In the genomic region with DNA sequence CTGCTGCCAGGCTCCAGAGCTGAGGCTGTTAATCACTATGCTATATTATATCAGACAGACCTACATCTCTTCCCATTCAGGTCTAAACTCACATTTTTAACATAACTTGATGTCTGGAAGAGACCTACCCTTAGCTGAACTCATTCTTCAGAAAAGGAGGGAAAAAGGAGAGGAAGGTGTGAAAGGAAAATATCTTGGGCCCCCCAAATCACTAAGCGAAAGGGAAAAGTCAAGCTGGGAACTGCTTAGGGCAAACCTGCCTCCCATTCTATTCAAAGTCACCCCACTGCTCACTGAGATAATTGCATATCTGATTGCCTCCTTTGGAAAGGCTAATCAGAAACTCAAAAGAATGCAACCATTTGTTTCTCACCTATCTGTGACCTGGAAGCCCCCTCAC, we compare ENCODE assay signal across 35 cellular contexts.
DNase-seq lines count a peak whose midpoint lies in the region; ATAC-seq, FAIRE-seq and TF ChIP-seq lines count a peak whose summit lies in the region.
"Had no signal": no experiment of that assay in that cellular context is flagged by ENCODE, and none has a peak within 500 bp of the region (broad histone marks: within the 10 kb centered on the region; RNA-seq: fewer than 3 reads in every experiment).

No MANE protein-coding gene starts in this region.

- H3K36me3 Mint-ChIP-seq in GM23338 (ENCODE audit: low read depth) = peaks cover 25% of the 10 kb centered on the region
- H3K36me3 Mint-ChIP-seq: CD14-positive monocyte; CD4-positive, alpha-beta memory T cell; CD4-positive, CD25-positive, alpha-beta regulatory T cell; CD8-positive, alpha-beta memory T cell; CD8-positive, alpha-beta T cell had no signal

- H3K79me2 ChIP-seq in GM23338 (replicated peaks; ENCODE audit: insufficient read depth) (no peaks in the 10 kb centered on the region), H1 (ENCODE audit: control insufficient read depth in 1 of 2, insufficient read depth in 2 of 2, low read length in 2 of 2) (no peaks in the 10 kb centered on the region), mesendoderm (ENCODE audit: control insufficient read depth, insufficient read depth, low read length) (no peaks in the 10 kb centered on the region)

- H3K79me1 ChIP-seq in H1 (ENCODE audit: low read depth, low read length) (no peaks in the 10 kb centered on the region), mesendoderm (ENCODE audit: low read length) (no peaks in the 10 kb centered on the region)

- H2AFZ ChIP-seq in GM23338 = no peak overlapping the region
- H2AFZ ChIP-seq in H1 (ENCODE audit: low read length) = no peak overlapping the region

- no peak for TF ChIP-seq RAD21 in H1 (IDR thresholded peaks at IDR 0.05 in 1 of 2, conservative IDR thresholded peaks at IDR 0.05 in 1 of 2; ENCODE audit: low read depth in 2 of 2, low read length in 2 of 2)

- H2AK5ac ChIP-seq in H1 (ENCODE audit: low read depth, low read length) (no peak overlapping the region), mesendoderm (ENCODE audit: low read length) (no peak overlapping the region)

- no peaks in the 10 kb centered on the region for H3K27me3 Mint-ChIP-seq in GM23338 (ENCODE audit: insufficient read depth, low read depth, poor library complexity)
- H3K27me3 Mint-ChIP-seq: CD4-positive, alpha-beta T cell; CD4-positive, CD25-positive, alpha-beta regulatory T cell; CD8-positive, alpha-beta memory T cell had no signal

- H2BK120ac ChIP-seq in H1 (replicated peaks; ENCODE audit: low read depth, low read length) = no peak overlapping the region
- H2BK120ac ChIP-seq in mesendoderm (ENCODE audit: low read depth, low read length) = no peak overlapping the region

- ATAC-seq in GM23338 = no peak
- ATAC-seq: A549; CD8-positive, alpha-beta T cell had no signal

- H3K4me3 ChIP-seq in GM23338 = no peak overlapping the region
- H3K4me3 ChIP-seq in H1 (ENCODE audit: extremely low read depth in 1 of 4, insufficient read depth in 2 of 4, low read depth in 3 of 4, low read length in 4 of 4) = no peak overlapping the region
- no peak overlapping the region for H3K4me3 ChIP-seq in mesendoderm (ENCODE audit: low read length)
- H3K4me3 ChIP-seq: A549; BLaER1; BLaER1 treated with 17β-estradiol and CSF1 and Interleukin-3, amounts not matched to agents 10 nM and 100 nM had no signal

- H3K9me2 ChIP-seq in GM23338 (ENCODE audit: insufficient read depth) = peaks cover 10% of the 10 kb centered on the region; the same call in 1 of the 2 replicates

- H2BK20ac ChIP-seq in H1 (ENCODE audit: low read length) = no peak overlapping the region

- H3K27ac Mint-ChIP-seq in GM23338 = no peak overlapping the region
- H3K27ac Mint-ChIP-seq: B cell; CD14-positive monocyte; CD4-positive, alpha-beta memory T cell; CD4-positive, alpha-beta T cell; CD4-positive, CD25-positive, alpha-beta regulatory T cell; CD8-positive, alpha-beta T cell had no signal

- H3K4ac ChIP-seq in H1 (replicated peaks; ENCODE audit: insufficient read length, low read depth, low read length) (no peak overlapping the region), mesendoderm (ENCODE audit: low read depth, low read length) (no peak overlapping the region)

- 73% methylated on average over 1 of the region's 1 CpG; no CpG with 5 or more reads in 1 of the 2 experiments for WGBS in H1 (ENCODE audit: extremely low coverage in 1 of 2, insufficient coverage in 1 of 2, insufficient read length in 1 of 2, insufficient replicate concordance in 2 of 2, low coverage in 1 of 2, low lambda C conversion rate in 2 of 2, missing lambda C conversion rate in 1 of 2), 2 experiments
- no CpG with 5 or more reads among the region's 1 CpG for WGBS in mesendoderm (ENCODE audit: extremely low coverage, insufficient coverage, low lambda C conversion rate)

- peaks cover 13% of the 10 kb centered on the region for H3K9me3 Mint-ChIP-seq in GM23338

- FAIRE-seq in H1 (lab: Jason Lieb, UNC) = no peak
- FAIRE-seq: A204.1, A549, D721Med had no signal

- H2BK15ac ChIP-seq in H1 (ENCODE audit: low read length) (no peak overlapping the region), mesendoderm (replicated peaks; ENCODE audit: low read depth) (no peak overlapping the region)

- H3K18ac ChIP-seq in H1 (ENCODE audit: extremely low read depth, low read length) = no peak overlapping the region
- H3K18ac ChIP-seq in mesendoderm (ENCODE audit: low read length) = no peak overlapping the region

- H3K27me3 ChIP-seq in GM23338 (ENCODE audit: insufficient read depth) (no peaks in the 10 kb centered on the region), H1 (replicated peaks in 1 of 4; ENCODE audit: control insufficient read depth in 3 of 4, extremely low read depth in 1 of 4, insufficient read depth in 3 of 4, low read length in 3 of 4) (no peaks in the 10 kb centered on the region), mesendoderm (ENCODE audit: insufficient read depth, low read length, poor library complexity) (no peaks in the 10 kb centered on the region)
- H3K27me3 ChIP-seq: BE2C; BLaER1; BLaER1 treated with 17β-estradiol and CSF1 and Interleukin-3, amounts not matched to agents 10 nM and 100 nM had no signal

- CTCF ChIA-PET in H1 (lab: Charles Lee; ENCODE audit: partially characterized antibody) = interaction anchor here (0.8 to 23.5 kb wide), 5 partner anchors 10 to 455 kb away, joined by 3 to 279 read pairs (median 4); no protein-coding TSS in a partner anchor

- H3K23ac ChIP-seq in H1 (ENCODE audit: insufficient read length) = no peak overlapping the region
- H3K23ac ChIP-seq in mesendoderm (ENCODE audit: low read length) = no peak overlapping the region

- H3K9me3 ChIP-seq in H1 (ENCODE audit: insufficient read depth in 2 of 2, low read depth in 1 of 2, low read length in 1 of 2) = 0 out of 4 replicates have a peak, but pooled peaks cover 0 to 2% of the 10 kb centered on the region in 2 experiments
- H3K9me3 ChIP-seq: A549, BE2C, Caco-2 had no signal

- H3K4me3 Mint-ChIP-seq in GM23338 = no peak overlapping the region
- H3K4me3 Mint-ChIP-seq: B cell; CD14-positive monocyte; CD4-positive, alpha-beta memory T cell; CD4-positive, alpha-beta T cell; CD4-positive, CD25-positive, alpha-beta regulatory T cell; CD8-positive, alpha-beta memory T cell; CD8-positive, alpha-beta T cell had no signal

- H3K4me1 ChIP-seq in GM23338 (ENCODE audit: insufficient read depth) (peaks cover 8% of the 10 kb centered on the region), H1 (replicated peaks in 1 of 4; ENCODE audit: control insufficient read depth in 3 of 4, insufficient read depth in 4 of 4, low read length in 3 of 4) (peaks cover 0 to 4% (median 1%) of the 10 kb centered on the region in 4 experiments; a peak in 1 of 7 replicates), mesendoderm (ENCODE audit: control insufficient read depth, low read depth, low read length) (peaks cover 8% of the 10 kb centered on the region)
- H3K4me1 ChIP-seq: A549, BE2C, Caco-2 had no signal

- H3K4me2 ChIP-seq in GM23338 (peak overlapping the region; percentile 68; the same call in 1 of the 2 replicates), H1 (ENCODE audit: insufficient read depth in 1 of 2, low read depth in 2 of 2, low read length in 2 of 2) (no peak overlapping the region), mesendoderm (ENCODE audit: low read length) (no peak overlapping the region)
- H3K4me2 ChIP-seq: A549 had no signal

- H3K4me1 Mint-ChIP-seq in GM23338 = peaks cover 19% of the 10 kb centered on the region
- H3K4me1 Mint-ChIP-seq: B cell; CD14-positive monocyte; CD4-positive, alpha-beta memory T cell; CD4-positive, CD25-positive, alpha-beta regulatory T cell; CD8-positive, alpha-beta memory T cell had no signal

- H3K14ac ChIP-seq in H1 (ENCODE audit: insufficient read length) = no peak overlapping the region

- no peak overlapping the region for H4K8ac ChIP-seq in H1 (ENCODE audit: extremely low read depth, insufficient read depth, low read length)
- no peak overlapping the region for H4K8ac ChIP-seq in mesendoderm (ENCODE audit: low read depth, low read length)

- in situ Hi-C loops in GM13977 (cut with MboI; ENCODE audit: low pct_unique_long_range_greater_than_20kb, low sequenced_read_pairs, unreplicated experiment) = no loop called here

- H2BK12ac ChIP-seq in H1 (ENCODE audit: low read depth, low read length) = no peak overlapping the region

- H4K5ac ChIP-seq in H1 (ENCODE audit: insufficient read length, low read depth, low read length) (no peak overlapping the region), mesendoderm (ENCODE audit: low read length) (no peak overlapping the region)

- POLR2A ChIA-PET in H1 (lab: Charles Lee; ENCODE audit: partially characterized antibody) = no interaction called here

- peak; percentile 9 for DNase-seq in GM23338 (ENCODE audit: low spot score)
- DNase-seq in H1 (ENCODE audit: low read depth in 1 of 2, low spot score in 2 of 2) = no peak
- DNase-seq in mesendoderm = peak; percentile 78
- DNase-seq in activated CD4-positive, alpha-beta T cell treated with anti-CD3 and anti-CD28 coated beads for 1 hour = no peak
- DNase-seq in GM13977 (ENCODE audit: low spot score) = no peak
- DNase-seq in NK-92 treated with Interleukin-12 subunit alpha and Interleukin-12 subunit beta, amount 100 ng/mL, for 24 hours (lab: John Stamatoyannopoulos, UW) = no peak
- DNase-seq: 8988T; ACHN; AML-193; BE2C; C1 segment of cervical spinal cord; Caco-2; Calu3; CD4-positive, alpha-beta memory T cell; CD4-positive, alpha-beta T cell; CD4-positive, CD25-positive, alpha-beta regulatory T cell; CD8-positive, alpha-beta memory T cell; CD8-positive, alpha-beta T cell; COR-L47; DMS 273 treated with DMSO at 0.1 percent for 48 hours; DMS153; DMS53; DMS79; DMS79 treated with DMSO at 0.1 percent for 48 hours; DND-41; EL had no signal

- H3K9ac ChIP-seq in H1 (replicated peaks in 1 of 4; ENCODE audit: extremely low read depth in 1 of 4, low read depth in 3 of 4, low read length in 3 of 4) = no peak overlapping the region
- no peak overlapping the region for H3K9ac ChIP-seq in mesendoderm (ENCODE audit: low read length)
- H3K9ac ChIP-seq: BLaER1; BLaER1 treated with 17β-estradiol and CSF1 and Interleukin-3, amounts not matched to agents 10 nM and 100 nM had no signal

- H3K36me3 ChIP-seq in GM23338 (ENCODE audit: insufficient read depth) (peaks cover 5% of the 10 kb centered on the region; the same call in 1 of the 2 replicates), H1 (ENCODE audit: control insufficient read depth in 2 of 4, insufficient read depth in 4 of 4, low read length in 3 of 4) (peaks cover 0 to 3% (median 0%) of the 10 kb centered on the region in 4 experiments; a peak in 1 of 8 replicates), mesendoderm (ENCODE audit: control insufficient read depth, insufficient read depth, low read length) (no peaks in the 10 kb centered on the region)
- H3K36me3 ChIP-seq: BE2C; BLaER1; BLaER1 treated with 17β-estradiol and CSF1 and Interleukin-3, amounts not matched to agents 10 nM and 100 nM had no signal

- H4K91ac ChIP-seq in H1 (replicated peaks; ENCODE audit: insufficient read length, low read length) = no peak overlapping the region

- no peaks in the 10 kb centered on the region for H3F3A ChIP-seq in GM23338 (replicated peaks; ENCODE audit: low read depth)

- no peak for TF ChIP-seq EP300 in H1 (IDR thresholded peaks at IDR 0.05; ENCODE audit: borderline replicate concordance in 1 of 2, low read depth in 2 of 2, low read length in 2 of 2)

- H4K20me1 ChIP-seq in GM23338 (replicated peaks; ENCODE audit: insufficient read depth) (no peaks in the 10 kb centered on the region), H1 (replicated peaks in 1 of 2; ENCODE audit: control insufficient read depth in 1 of 2, insufficient read depth in 2 of 2, low read length in 2 of 2) (no peaks in the 10 kb centered on the region)
- H4K20me1 ChIP-seq: BLaER1; BLaER1 treated with 17β-estradiol and CSF1 and Interleukin-3, amounts not matched to agents 10 nM and 100 nM had no signal

- no peak for TF ChIP-seq POLR2A in H1 (IDR thresholded peaks at IDR 0.05; ENCODE audit: control extremely low read depth in 1 of 2, low read depth in 2 of 2, low read length in 2 of 2)

- no peaks in the 10 kb centered on the region for H3K23me2 ChIP-seq in H1 (ENCODE audit: low read depth, low read length)

- no peak overlapping the region for H3K56ac ChIP-seq in H1 (replicated peaks; ENCODE audit: insufficient read length, low read depth, low read length)
- H3K56ac ChIP-seq in mesendoderm (ENCODE audit: low read length) = no peak overlapping the region

- TF ChIP-seq CTCF in GM23338 (conservative IDR thresholded peaks at IDR 0.05; ENCODE audit: low read depth in 2 of 2) = no peak
- no peak for TF ChIP-seq CTCF in H1 (IDR thresholded peaks at IDR 0.05; ENCODE audit: control extremely low read depth in 1 of 3, insufficient read depth in 1 of 3, low read depth in 1 of 3, low read length in 3 of 3)
- no peak for TF ChIP-seq CTCF in GM13977 (IDR thresholded peaks at IDR 0.05; ENCODE audit: extremely low read depth, insufficient read depth, missing control alignments)

- no peak overlapping the region for H2BK5ac ChIP-seq in H1 (ENCODE audit: low read depth, low read length)
- H2BK5ac ChIP-seq in mesendoderm (ENCODE audit: low read length) = no peak overlapping the region

- H3K27ac ChIP-seq in GM23338 (ENCODE audit: low read depth) = no peak overlapping the region
- H3K27ac ChIP-seq in H1 (ENCODE audit: low read depth, low read length) = no peak overlapping the region
- no peak overlapping the region for H3K27ac ChIP-seq in mesendoderm (ENCODE audit: low read depth, low read length)
- H3K27ac ChIP-seq: 22Rv1; A549; BLaER1 treated with 17β-estradiol and CSF1 and Interleukin-3, amounts not matched to agents 10 nM and 100 nM; C4-2B had no signal

Comparison
In these comparisons a context has a peak if more than half of its experiments do, and no peak if none do; other contexts are left out.
1. DNase-seq: peak in GM23338 (single experiment) and mesendoderm (single experiment); none in H1 (0 of 2), activated CD4-positive, alpha-beta T cell treated with anti-CD3 and anti-CD28 coated beads for 1 hour (single experiment), GM13977 (single experiment) and NK-92 treated with Interleukin-12 subunit alpha and Interleukin-12 subunit beta, amount 100 ng/mL, for 24 hours (single experiment).